Comparison of ENCODE assay signal across 8 cellular contexts in genomic region chr5:159458217-159458711, GRCh38.
DNase-seq lines count a peak whose midpoint lies in the region; ATAC-seq and TF ChIP-seq lines count a peak whose summit lies in the region.

No MANE protein-coding gene starts in this region.

- WGBS in upper lobe of left lung, 2 donors, result 73 to 79% methylated on average over 4 of the region's 4 CpGs
- no CpG with 5 or more reads among the region's 4 CpGs for WGBS in neuronal stem cell (ENCODE audit: extremely low coverage in 2 of 2, insufficient read length in 2 of 2, insufficient replicate concordance in 1 of 2), 2 donors

- H2AK5ac ChIP-seq in neuronal stem cell (ENCODE audit: low read depth, low read length), result no peak overlapping the region

- no peak overlapping the region for H4K91ac ChIP-seq in neuronal stem cell (ENCODE audit: low read depth, low read length, poor library complexity)

- H3K9me3 Mint-ChIP-seq in IgD-negative memory B cell, result no peaks in the 10 kb centered on the region

- H3K9me3 ChIP-seq in upper lobe of left lung (no peaks in the 10 kb centered on the region), neuronal stem cell (replicated peaks in 1 of 2; ENCODE audit: control insufficient read depth in 2 of 2, insufficient read depth in 1 of 2, low read depth in 1 of 2, low read length in 2 of 2) (no peaks in the 10 kb centered on the region)

- TF ChIP-seq CTCF in upper lobe of left lung (IDR thresholded peaks at IDR 0.05), result no peak

- H2BK12ac ChIP-seq in neuronal stem cell (ENCODE audit: low read length), result no peak overlapping the region

- no peaks in the 10 kb centered on the region for H3K79me1 ChIP-seq in neuronal stem cell (ENCODE audit: low read depth, low read length)

- H3K4me3 Mint-ChIP-seq in IgD-negative memory B cell, result peak overlapping the region in 2 of 4 donors; percentile 83 to 88

- peak; percentile 52 for DNase-seq in activated CD4-positive, alpha-beta T cell treated with anti-CD3 and anti-CD28 coated beads for 48 hours
- no peak for DNase-seq in activated CD4-positive, alpha-beta T cell treated with anti-CD3 and anti-CD28 coated beads, Interleukin-2, amount 50 U/mL, for 1 hour
- peak; percentile 50 for DNase-seq in pons (ENCODE audit: low spot score)
- no peak for DNase-seq in upper lobe of left lung
- DNase-seq in DMS53 (lab: John Stamatoyannopoulos, UW), result no peak
- no peak for DNase-seq in neuronal stem cell (ENCODE audit: low spot score)

- H3K4me1 ChIP-seq in upper lobe of left lung (peaks cover 0 to 3% (median 0%) of the 10 kb centered on the region in 4 donors), neuronal stem cell (ENCODE audit: control insufficient read depth in 2 of 2, insufficient read depth in 1 of 2, low read depth in 1 of 2, low read length in 2 of 2) (peaks cover 0 to 6% of the 10 kb centered on the region in 2 donors)

- H3K9ac ChIP-seq in neuronal stem cell (ENCODE audit: low read depth, low read length, poor library complexity), result no peak overlapping the region

- H2BK15ac ChIP-seq in neuronal stem cell (ENCODE audit: low read length), result no peak overlapping the region

- H3K4me1 Mint-ChIP-seq in IgD-negative memory B cell, result peaks cover 28 to 44% (median 36%) of the 10 kb centered on the region in 3 donors

- H3K27ac ChIP-seq in upper lobe of left lung, result no peak overlapping the region
- H3K27ac ChIP-seq in neuronal stem cell (replicated peaks; ENCODE audit: low read length), result no peak overlapping the region

- ATAC-seq in HG02571 (IDR thresholded peaks at IDR 0.05; ENCODE audit: unreplicated experiment), result peak; percentile 35
- no peak for ATAC-seq in upper lobe of left lung (ENCODE audit: low FRiP score in 2 of 2)

- no peak overlapping the region for H3K23ac ChIP-seq in neuronal stem cell (ENCODE audit: low read depth, low read length, poor library complexity)

- H3K27me3 ChIP-seq in upper lobe of left lung (no peaks in the 10 kb centered on the region), neuronal stem cell (ENCODE audit: control insufficient read depth in 3 of 3, insufficient read depth in 3 of 3, low read depth in 1 of 3, low read length in 3 of 3) (no peaks in the 10 kb centered on the region)

- H3K36me3 ChIP-seq in upper lobe of left lung (no peaks in the 10 kb centered on the region), neuronal stem cell (replicated peaks in 1 of 2; ENCODE audit: control insufficient read depth in 2 of 2, insufficient read depth in 2 of 2, low read length in 2 of 2) (no peaks in the 10 kb centered on the region)

- no peak overlapping the region for H3K18ac ChIP-seq in neuronal stem cell (ENCODE audit: low read length)

- no peak overlapping the region for H2BK5ac ChIP-seq in neuronal stem cell (ENCODE audit: low read length)

- no peak overlapping the region for H3K4me3 ChIP-seq in upper lobe of left lung
- H3K4me3 ChIP-seq in neuronal stem cell (ENCODE audit: low read length in 2 of 2), result no peak overlapping the region

- no peak overlapping the region for H3K14ac ChIP-seq in neuronal stem cell (ENCODE audit: low read length)

- no peak for TF ChIP-seq EP300 in upper lobe of left lung (IDR thresholded peaks at IDR 0.05)

- TF ChIP-seq POLR2A in upper lobe of left lung (IDR thresholded peaks at IDR 0.05), result no peak

- no peak overlapping the region for H2AFZ ChIP-seq in neuronal stem cell (ENCODE audit: low read length)

- no peaks in the 10 kb centered on the region for H3K36me3 Mint-ChIP-seq in IgD-negative memory B cell

- no peak overlapping the region for H4K8ac ChIP-seq in neuronal stem cell (ENCODE audit: low read depth, low read length)

- H3K4ac ChIP-seq in neuronal stem cell (ENCODE audit: low read length), result no peak overlapping the region

- no peak overlapping the region for H2BK120ac ChIP-seq in neuronal stem cell (ENCODE audit: low read depth, low read length)

- peak overlapping the region; percentile 8 to 84 (median 62) for H3K27ac Mint-ChIP-seq in IgD-negative memory B cell

- H3K27me3 Mint-ChIP-seq in IgD-negative memory B cell, result peaks cover 7% of the 10 kb centered on the region

- no peak overlapping the region for H3K4me2 ChIP-seq in neuronal stem cell (ENCODE audit: insufficient read depth, low read length, poor library complexity, severe bottlenecking)

Comparison
In these comparisons a context has a peak if more than half of its experiments do, and no peak if none do; other contexts are left out.
1. DNase-seq: peak in activated CD4-positive, alpha-beta T cell treated with anti-CD3 and anti-CD28 coated beads for 48 hours (single experiment) and pons (single experiment); none in activated CD4-positive, alpha-beta T cell treated with anti-CD3 and anti-CD28 coated beads, Interleukin-2, amount 50 U/mL, for 1 hour (single experiment), upper lobe of left lung (0 of 2), DMS53 (single experiment) and neuronal stem cell (single experiment).